21 cellular contexts compared by ENCODE assay signal in genomic region chr10:442209-442608, GRCh38.
"Had no signal": no experiment of that assay in that cellular context is flagged by ENCODE, and none has a peak within 500 bp of the region (broad histone marks: within the 10 kb centered on the region; RNA-seq: fewer than 3 reads in every experiment).

No MANE protein-coding gene starts in this region.

- H3K27ac ChIP-seq: HL-60, SJSA1 had no signal

- H3K4me1 ChIP-seq: SJSA1 had no signal

- H3K9me3 ChIP-seq: SJSA1, SK-N-SH had no signal

- H3K27me3 ChIP-seq: SJSA1 had no signal

- DNase-seq: KBM-7, MV-4-11, NCI-H1048, NCI-H1105, NCI-H1436 treated with DMSO at 0.1 percent for 48 hours, NCI-H1694, NCI-H187 treated with DMSO at 0.1 percent for 48 hours, NCI-H2029 treated with DMSO at 0.1 percent for 48 hours, NCI-H2171 treated with DMSO at 0.1 percent for 48 hours, NCI-H345, NCI-H446 treated with DMSO at 0.1 percent for 48 hours, NCI-H510A treated with DMSO at 0.1 percent for 48 hours, NCI-H526, NCI-H82, Right ventricle myocardium superior, RPMI8226, SIG-M5, SK-N-SH, SW 1271 had no signal

- H3K4me3 ChIP-seq: SJSA1 had no signal
